1 cellular context compared by ENCODE assay signal in genomic region chr11:72723508-72723907, GRCh38.
TF ChIP-seq lines count a peak whose summit lies in the region.

No MANE protein-coding gene starts in this region.

TF ChIP-seq in IMR-90, 13 proteins besides CTCF, POLR2A, EP300 and RAD21 (continued from another document):
- TF ChIP-seq USF2 (IDR thresholded peaks at IDR 0.05; ENCODE audit: low read depth, low read length) (no peak), MAZ (IDR thresholded peaks at IDR 0.05; ENCODE audit: borderline replicate concordance, low read depth, low read length) (no peak)
